8 cellular contexts compared by ENCODE assay signal in genomic region chr12:58919271-58920101, GRCh38. TPM values are rescaled to one million over a fixed set of nuclear protein-coding genes. Genes with fewer than 3 reads are reported as not detected.
A peak's percentile ranks its signal among the peaks of the same experiment; 100 is the strongest.
DNase-seq lines count a peak whose midpoint lies in the region; ATAC-seq, FAIRE-seq and TF ChIP-seq lines count a peak whose summit lies in the region.

No MANE protein-coding gene starts in this region.

- TF ChIP-seq CTCF in GM12865 (IDR thresholded peaks at IDR 0.05; ENCODE audit: insufficient read depth, low read depth, low read length, missing control alignments) (no peak), foreskin keratinocyte (conservative IDR thresholded peaks at IDR 0.05) (no peak), omental fat pad (IDR thresholded peaks at IDR 0.05) (no peak)

- ATAC-seq in HG03025 (IDR thresholded peaks at IDR 0.05; ENCODE audit: low FRiP score, unreplicated experiment) (peak; percentile 28), foreskin keratinocyte (peak; percentile 53), omental fat pad (ENCODE audit: low FRiP score) (peak; percentile 25), HG03196 (IDR thresholded peaks at IDR 0.05; ENCODE audit: unreplicated experiment) (no peak)

- H3K4me3 ChIP-seq in GM12865 (ENCODE audit: low read depth, low read length): peak overlapping the region; percentile 90

- H3K4me1 ChIP-seq in foreskin keratinocyte: peaks cover 25% of the 10 kb centered on the region

- H3K27me3 ChIP-seq in foreskin keratinocyte: no peaks in the 10 kb centered on the region

- peak; percentile 80 for DNase-seq in GM12865 (ENCODE audit: low read depth)
- peak; percentile 44 for DNase-seq in SHP77 treated with DMSO at 0.1 percent for 48 hours (lab: John Stamatoyannopoulos, UW)
- DNase-seq in foreskin keratinocyte: peak in 1 of 2 donors; percentile 74
- DNase-seq in omental fat pad (ENCODE audit: low spot score): no peak
- no peak for DNase-seq in HPDE6-E6E7 (ENCODE audit: extremely low spot score)
- DNase-seq in GM19239 (ENCODE audit: insufficient read length, low spot score): no peak

- no peak for FAIRE-seq in GM19239 (lab: Jason Lieb, UNC)

- peak overlapping the region; percentile 96 for H3K27ac ChIP-seq in foreskin keratinocyte

RNA-seq across cellular contexts. Expression of gene LRIG3, which starts 0.8 kb away (rescaled TPM):
- total RNA-seq in foreskin keratinocyte (25.9 TPM in 2 replicates), omental fat pad (10 to 100 TPM; 22.6 to 69.8 (median 31.4) TPM)
- polyA plus RNA-seq in foreskin keratinocyte: 4.8 and 6.6 TPM in 2 replicates

Comparison
In these comparisons a context has a peak if more than half of its experiments do, and no peak if none do; other contexts are left out.
1. DNase-seq: peak in GM12865 (single experiment) and SHP77 treated with DMSO at 0.1 percent for 48 hours (single experiment); none in omental fat pad (single experiment), HPDE6-E6E7 (single experiment) and GM19239 (single experiment).